In the genomic region with DNA sequence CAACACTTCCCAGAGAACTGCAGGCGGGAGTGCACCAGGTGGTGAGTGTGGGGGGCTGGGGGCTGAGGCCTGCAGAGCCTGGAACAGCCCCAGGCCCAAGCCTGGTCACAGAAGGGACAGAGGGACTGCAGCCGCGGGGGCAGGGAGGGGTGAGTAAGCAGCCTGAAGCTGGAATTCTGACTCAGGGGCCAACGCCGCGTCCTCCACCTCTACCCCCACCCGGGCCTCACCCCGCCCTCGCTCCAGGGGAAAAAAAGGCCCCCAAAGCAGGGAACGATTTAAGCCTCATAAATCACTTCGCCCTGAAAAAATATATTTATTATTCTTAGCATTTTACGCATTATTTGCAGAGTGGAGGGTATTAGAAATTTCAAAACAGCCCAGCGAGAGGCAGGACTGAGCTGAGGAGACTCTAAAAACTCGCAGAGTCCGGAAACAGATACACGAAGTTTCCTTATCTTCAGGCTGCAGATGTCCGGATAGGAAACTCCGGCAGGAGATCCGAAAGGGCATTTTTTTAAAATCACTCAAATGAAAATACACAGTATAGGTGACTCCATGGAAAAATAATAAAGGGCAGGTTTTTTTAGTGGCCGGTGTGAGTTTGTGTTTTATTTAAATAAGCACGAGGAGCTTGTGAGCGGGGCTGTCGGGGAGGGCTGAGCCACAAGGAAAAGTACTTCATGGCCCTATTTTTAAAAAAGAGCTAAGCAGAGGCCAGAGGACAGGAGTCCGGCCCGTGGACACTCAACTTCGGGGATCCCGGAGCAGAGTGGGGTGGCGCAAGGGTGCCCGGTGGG, we compare ENCODE assay signal across 8 cellular contexts. TPM values are rescaled to one million over a fixed set of nuclear protein-coding genes. Genes with fewer than 3 reads are reported as not detected.
A peak's percentile ranks its signal among the peaks of the same experiment; 100 is the strongest.
DNase-seq lines count a peak whose midpoint lies in the region; ATAC-seq and TF ChIP-seq lines count a peak whose summit lies in the region.

No MANE protein-coding gene starts in this region.

- H3K4me1 ChIP-seq in mucosa of descending colon (ENCODE audit: low read depth) = peaks cover 16% of the 10 kb centered on the region

- peaks cover 15% of the 10 kb centered on the region for H3K4me1 Mint-ChIP-seq in memory B cell

- H3K4me3 Mint-ChIP-seq in memory B cell = peak overlapping the region; percentile 66

- no peaks in the 10 kb centered on the region for H3K9me3 ChIP-seq in mucosa of descending colon

- ATAC-seq in memory B cell (ENCODE audit: low read depth) (peak; percentile 22), mucosa of descending colon (no peak)

- H3K27ac Mint-ChIP-seq in memory B cell = no peak overlapping the region

- H3K36me3 Mint-ChIP-seq in memory B cell = no peaks in the 10 kb centered on the region

- H3K27me3 Mint-ChIP-seq in memory B cell = peaks cover 48% of the 10 kb centered on the region

- intact Hi-C loops in mucosa of descending colon (cut with DNase I, micrococcal nuclease) = no loop called here

- TF ChIP-seq CTCF in cardiac fibroblast (IDR thresholded peaks at IDR 0.05; ENCODE audit: low read depth, low read length) (peak; percentile 7), mucosa of descending colon (IDR thresholded peaks at IDR 0.05) (no peak)

- no peaks in the 10 kb centered on the region for H3K36me3 ChIP-seq in mucosa of descending colon (ENCODE audit: low read depth)

- peak overlapping the region in 1 of 2 donors; percentile 7 for H3K4me3 ChIP-seq in cardiac fibroblast (replicated peaks in 1 of 2; ENCODE audit: low read depth in 2 of 2, low read length in 2 of 2)
- no peak overlapping the region for H3K4me3 ChIP-seq in mucosa of descending colon

- no peaks in the 10 kb centered on the region for H3K9me3 Mint-ChIP-seq in memory B cell

- DNase-seq in 8988T (peak; percentile 89), HT1080 (ENCODE audit: low read depth) (peak; percentile 37), cardiac fibroblast (ENCODE audit: low read depth in 2 of 2) (peak; percentile 62 to 70), memory B cell (ENCODE audit: low spot score in 2 of 2) (no peak), mucosa of descending colon (no peak), NCI-H524 (lab: John Stamatoyannopoulos, UW) (no peak), NOMO-1 (lab: John Stamatoyannopoulos, UW; ENCODE audit: unreplicated experiment in 2 of 2) (no peak), NAMALWA (ENCODE audit: low spot score) (no peak)

RNA-seq across cellular contexts. Expression of a gene that starts 9.9 kb away (rescaled TPM):
- total RNA-seq in HT1080 (2014; rRNA removed; shearing (Covaris generic)) = 0.50 and 1.6 TPM in 2 replicates
- 9.2 and 9.5 TPM in 2 replicates for polyA plus RNA-seq in HT1080 (2015; cell fraction: cytosol; rRNA removed)
- polyA plus RNA-seq in HT1080 (2015; cell fraction: nucleus; rRNA removed) = 8.1 and 11.9 TPM in 2 replicates
- 10 to 100 TPM in 1 of 3 donors, 1 to 10 TPM in 2; 1.6 to 10.1 (median 8.8) TPM for total RNA-seq in mucosa of descending colon

RNA-seq across cellular contexts. Expression of a gene that starts 16.4 kb away (rescaled TPM):
- not detected in 2 replicates for total RNA-seq in HT1080 (2014; rRNA removed; shearing (Covaris generic))
- not detected in 2 replicates for polyA plus RNA-seq in HT1080 (2015; cell fraction: cytosol; rRNA removed)
- polyA plus RNA-seq in HT1080 (2015; cell fraction: nucleus; rRNA removed) = not detected in 2 replicates
- total RNA-seq in mucosa of descending colon = not detected

Comparison
In these comparisons a context has a peak if more than half of its experiments do, and no peak if none do; other contexts are left out.
1. DNase-seq: peak in 8988T (single experiment), HT1080 (single experiment) and cardiac fibroblast (2 of 2); none in memory B cell (0 of 2), mucosa of descending colon (0 of 3), NCI-H524 (0 of 2), NOMO-1 (0 of 2) and NAMALWA (single experiment).